1 cellular context compared by ENCODE assay signal in genomic region chr17:74852237-74853047, GRCh38.
TF ChIP-seq lines count a peak whose summit lies in the region.

No MANE protein-coding gene starts in this region.

TF ChIP-seq in K562, 482 proteins besides CTCF, POLR2A, EP300 and RAD21 (continued from another document and continues in another):
- TF ChIP-seq ZBTB7A (IDR thresholded peaks at IDR 0.05; ENCODE audit: borderline replicate concordance, control insufficient read depth, low read depth, low read length) (no peak; the same call in 1 of the 2 replicates), GABPB1 (CRISPR knock-in tag; IDR thresholded peaks at IDR 0.05) (peak; percentile 53; the same call in 1 of the 2 replicates), SREBF2 (CRISPR knock-in tag; IDR thresholded peaks at IDR 0.05) (no peak), CREBBP (IDR thresholded peaks at IDR 0.05; ENCODE audit: low read depth, low read length) (no peak), ATF1 (CRISPR knock-in tag; IDR thresholded peaks at IDR 0.05) (no peak), ATF1 (tag; IDR thresholded peaks at IDR 0.05) (peak; percentile 54), NR3C1 (CRISPR knock-in tag; IDR thresholded peaks at IDR 0.05) (peak; percentile 97), FOXM1 (IDR thresholded peaks at IDR 0.05; ENCODE audit: low read depth) (no peak), FOXM1 (CRISPR knock-in tag; IDR thresholded peaks at IDR 0.05; ENCODE audit: low read depth) (peak; percentile 60; the same call in 1 of the 2 replicates), E2F5 (CRISPR knock-in tag; IDR thresholded peaks at IDR 0.05) (0 out of 2 replicates have a peak, but pooled peaks have one; percentile 61), REST (CRISPR knock-in tag; IDR thresholded peaks at IDR 0.05; ENCODE audit: low read depth) (peak; percentile 76), OTX1 (CRISPR knock-in tag; IDR thresholded peaks at IDR 0.05) (no peak), NUFIP1 (IDR thresholded peaks at IDR 0.05; ENCODE audit: partially characterized antibody) (no peak), BHLHE40 (IDR thresholded peaks at IDR 0.05; ENCODE audit: low read length) (peak; percentile 74), HSF4 (CRISPR knock-in tag; IDR thresholded peaks at IDR 0.05; ENCODE audit: borderline replicate concordance) (no peak), MNT (conservative IDR thresholded peaks at IDR 0.05) (peak in 1 of 2 experiments; percentile 72; a peak in 2 of 4 replicates), POLR2AphosphoS2 (IDR thresholded peaks at IDR 0.05; ENCODE audit: low read length) (no peak), RBFOX2 (IDR thresholded peaks at IDR 0.05; ENCODE audit: low read depth, low read length) (peak; percentile 30; the same call in 1 of the 2 replicates), SOX6 (IDR thresholded peaks at IDR 0.05) (no peak), ETS1 (conservative IDR thresholded peaks at IDR 0.05; ENCODE audit: control insufficient read depth, low read depth, low read length) (peak; percentile 55; the same call in 1 of the 2 replicates), PHF8 (IDR thresholded peaks at IDR 0.05; ENCODE audit: borderline replicate concordance, low read length) (peak; percentile 17; the same call in 1 of the 2 replicates), ZNF511 (CRISPR knock-in tag; IDR thresholded peaks at IDR 0.05) (peak; percentile 75; the same call in 1 of the 2 replicates), RBM39 (optimal IDR thresholded peaks at IDR 0.05; ENCODE audit: low read depth, low read length) (no peak), ZNF778 (CRISPR knock-in tag; IDR thresholded peaks at IDR 0.05) (no peak), ARID4B (CRISPR knock-in tag; IDR thresholded peaks at IDR 0.05) (peak; percentile 95), FOXP4 (CRISPR knock-in tag; IDR thresholded peaks at IDR 0.05; ENCODE audit: borderline replicate concordance) (peak; percentile 94; the same call in 1 of the 2 replicates), PTRF (tag; IDR thresholded peaks at IDR 0.05) (no peak), FOXP1 (CRISPR knock-in tag; IDR thresholded peaks at IDR 0.05) (peak; percentile 97), ZNF431 (CRISPR knock-in tag; IDR thresholded peaks at IDR 0.05) (peak; percentile 86), EHMT2 (IDR thresholded peaks at IDR 0.05) (peak; percentile 64), STAT5A (IDR thresholded peaks at IDR 0.05; ENCODE audit: borderline replicate concordance, low read length) (no peak), ZNF41 (CRISPR knock-in tag; conservative IDR thresholded peaks at IDR 0.05) (no peak), HMGN3 (IDR thresholded peaks at IDR 0.05; ENCODE audit: borderline replicate concordance, extremely low read depth, insufficient read length, low read depth, low read length) (peak; percentile 33), TCF3 (CRISPR knock-in tag; IDR thresholded peaks at IDR 0.05) (0 out of 2 replicates have a peak, but pooled peaks have one; percentile 3), HIVEP1 (CRISPR knock-in tag; IDR thresholded peaks at IDR 0.05) (no peak), RNF2 (IDR thresholded peaks at IDR 0.05) (peak; percentile 48; the same call in 1 of the 2 replicates), IRF2 (CRISPR knock-in tag; IDR thresholded peaks at IDR 0.05) (peak; percentile 69; the same call in 1 of the 2 replicates), ZNF740 (CRISPR knock-in tag; IDR thresholded peaks at IDR 0.05) (no peak), ZNF740 (tag; IDR thresholded peaks at IDR 0.05) (no peak), LEF1 (IDR thresholded peaks at IDR 0.05) (no peak), TOE1 (IDR thresholded peaks at IDR 0.05; ENCODE audit: borderline replicate concordance) (no peak), TOE1 (CRISPR knock-in tag; IDR thresholded peaks at IDR 0.05; ENCODE audit: borderline replicate concordance, low read depth) (no peak), NRF1 (conservative IDR thresholded peaks at IDR 0.05 in 1 of 2, IDR thresholded peaks at IDR 0.05 in 1 of 2) (peak; percentile 73 to 77), ZFX (CRISPR knock-in tag; IDR thresholded peaks at IDR 0.05) (peak; percentile 66), L3MBTL2 (IDR thresholded peaks at IDR 0.05) (peak; percentile 96), ETV6 (IDR thresholded peaks at IDR 0.05; ENCODE audit: borderline replicate concordance in 1 of 2, low read depth in 2 of 2, low read length in 1 of 2) (no peak), ETV6 (CRISPR knock-in tag; IDR thresholded peaks at IDR 0.05; ENCODE audit: borderline replicate concordance) (peak; percentile 94; the same call in 1 of the 2 replicates), E4F1 (CRISPR knock-in tag; IDR thresholded peaks at IDR 0.05; ENCODE audit: borderline replicate concordance) (no peak)
